In genomic region chr1:203935286-203935685, GRCh38 we compare ENCODE assay signal across 20 cellular contexts.
"Had no signal": no experiment of that assay in that cellular context is flagged by ENCODE, and none has a peak within 500 bp of the region (broad histone marks: within the 10 kb centered on the region; RNA-seq: fewer than 3 reads in every experiment).

No MANE protein-coding gene starts in this region.

- H3K9me3 Mint-ChIP-seq: IgD-negative memory B cell had no signal

- ATAC-seq: K562 had no signal

- H3K4me3 Mint-ChIP-seq: IgD-negative memory B cell had no signal

- DNase-seq: NCI-H1092 treated with DMSO at 0.1 percent for 48 hours, NCI-H1436, NCI-H187, NCI-H2029, NCI-H2081 treated with DMSO at 0.1 percent for 48 hours, NCI-H2171, NCI-H226, NCI-H446, NCI-H510A, NCI-H524 treated with DMSO at 0.1 percent for 48 hours, NCI-H69, NCI-H774, PC-9, Peyer's patch, Right ventricle myocardium superior, SK-N-SH, SW 1271 had no signal

- FAIRE-seq: HTR-8/SVneo, K562 had no signal
